Comparison of ENCODE assay signal across 9 cellular contexts in genomic region chr5:172642511-172642910, GRCh38. TPM values are rescaled to one million over a fixed set of nuclear protein-coding genes. Genes with fewer than 3 reads are reported as not detected.
A peak's percentile ranks its signal among the peaks of the same experiment; 100 is the strongest.
DNase-seq lines count a peak whose midpoint lies in the region; ATAC-seq and TF ChIP-seq lines count a peak whose summit lies in the region.
"Had no signal": no experiment of that assay in that cellular context is flagged by ENCODE, and none has a peak within 500 bp of the region (broad histone marks: within the 10 kb centered on the region; RNA-seq: fewer than 3 reads in every experiment).

No MANE protein-coding gene starts in this region.

- CTCF ChIA-PET in CD8-positive, alpha-beta memory T cell (lab: Charles Lee), result no interaction called here

- H3K27me3 ChIP-seq in CD8-positive, alpha-beta memory T cell (ENCODE audit: insufficient read depth, low read length, poor library complexity, severe bottlenecking), result peaks cover 6% of the 10 kb centered on the region
- H3K27me3 ChIP-seq in left ventricle myocardium inferior (ENCODE audit: low read depth) (no peaks in the 10 kb centered on the region), sigmoid colon (no peaks in the 10 kb centered on the region)

- H3K9me3 ChIP-seq in CD8-positive, alpha-beta memory T cell (ENCODE audit: low read length), result no peaks in the 10 kb centered on the region
- H3K9me3 ChIP-seq in left ventricle myocardium inferior (replicated peaks) (no peaks in the 10 kb centered on the region), sigmoid colon (no peaks in the 10 kb centered on the region)

- no peak for TF ChIP-seq CTCF in left ventricle myocardium inferior (IDR thresholded peaks at IDR 0.05; ENCODE audit: borderline replicate concordance)
- no peak for TF ChIP-seq CTCF in sigmoid colon (IDR thresholded peaks at IDR 0.05)

- no peak for TF ChIP-seq EP300 in sigmoid colon (IDR thresholded peaks at IDR 0.05)

- ATAC-seq in GM21390 (IDR thresholded peaks at IDR 0.05; ENCODE audit: unreplicated experiment), result no peak

- H3K4me1 Mint-ChIP-seq in CD8-positive, alpha-beta memory T cell, result peaks cover 4 to 16% (median 6%) of the 10 kb centered on the region in 3 donors
- H3K4me1 Mint-ChIP-seq in activated T-helper 1 cell treated with anti-CD3 and anti-CD28 coated beads, Interleukin-12 subunit alpha, Interleukin-12 subunit beta, Interleukin-2, Interleukin-4 antibody, amounts not matched to agents 30 ng/mL and 10 ng/mL and 1 ng/mL, durations not matched to agents 14 hours and 24 hours and 36 hours (ENCODE audit: low read depth), result peaks cover 7% of the 10 kb centered on the region

- no peak overlapping the region for H3K27ac Mint-ChIP-seq in CD8-positive, alpha-beta memory T cell
- no peak overlapping the region for H3K27ac Mint-ChIP-seq in activated T-helper 1 cell treated with anti-CD3 and anti-CD28 coated beads, Interleukin-12 subunit alpha, Interleukin-12 subunit beta, Interleukin-2, Interleukin-4 antibody, amounts not matched to agents 30 ng/mL and 10 ng/mL and 1 ng/mL, durations not matched to agents 14 hours and 24 hours and 36 hours

- peaks cover 6% of the 10 kb centered on the region for H3K4me1 ChIP-seq in CD8-positive, alpha-beta memory T cell (ENCODE audit: insufficient read depth, low read length)
- H3K4me1 ChIP-seq in left ventricle myocardium inferior (peaks cover 73% of the 10 kb centered on the region), sigmoid colon (peaks cover 0 to 68% (median 59%) of the 10 kb centered on the region in 4 donors)

- H3K36me3 Mint-ChIP-seq in CD8-positive, alpha-beta memory T cell, result no peaks in the 10 kb centered on the region
- no peaks in the 10 kb centered on the region for H3K36me3 Mint-ChIP-seq in activated T-helper 1 cell treated with anti-CD3 and anti-CD28 coated beads, Interleukin-12 subunit alpha, Interleukin-12 subunit beta, Interleukin-2, Interleukin-4 antibody, amounts not matched to agents 30 ng/mL and 10 ng/mL and 1 ng/mL, durations not matched to agents 14 hours and 24 hours and 36 hours (ENCODE audit: low read depth)

- no peaks in the 10 kb centered on the region for H3K9me3 Mint-ChIP-seq in CD8-positive, alpha-beta memory T cell
- H3K9me3 Mint-ChIP-seq in activated T-helper 1 cell treated with anti-CD3 and anti-CD28 coated beads, Interleukin-12 subunit alpha, Interleukin-12 subunit beta, Interleukin-2, Interleukin-4 antibody, amounts not matched to agents 30 ng/mL and 10 ng/mL and 1 ng/mL, durations not matched to agents 14 hours and 24 hours and 36 hours, result no peaks in the 10 kb centered on the region

- WGBS in sigmoid colon, 2 donors, result 35 to 48% methylated on average over 4 of the region's 4 CpGs

- intact Hi-C loops in left ventricle myocardium inferior (cut with micrococcal nuclease), result loop anchor here (10.0 kb wide), 1 partner anchor 52 kb away; no protein-coding TSS in a partner anchor
- intact Hi-C loops in sigmoid colon (cut with DNase I), result loop anchor here (2.0 kb wide), 3 partner anchors 46 to 86 kb away; no protein-coding TSS in a partner anchor
- intact Hi-C loops in activated T-helper 1 cell treated with anti-CD3 and anti-CD28 coated beads, Interleukin-12 subunit alpha, Interleukin-12 subunit beta, Interleukin-2, Interleukin-4 antibody, amounts not matched to agents 30 ng/mL and 10 ng/mL and 1 ng/mL, durations not matched to agents 14 hours and 24 hours and 36 hours (cut with micrococcal nuclease), result loop anchor here (5.0 kb wide), 1 partner anchor 55 kb away; no protein-coding TSS in a partner anchor

- no peak overlapping the region for H3K4me3 ChIP-seq in CD8-positive, alpha-beta memory T cell (ENCODE audit: low read length)
- H3K4me3 ChIP-seq in left ventricle myocardium inferior, result peak overlapping the region; percentile 85
- peak overlapping the region; percentile 79 to 99 (median 99) for H3K4me3 ChIP-seq in sigmoid colon

- no peak for DNase-seq in CD8-positive, alpha-beta memory T cell
- DNase-seq in NCI-H69 (lab: John Stamatoyannopoulos, UW), result peak; percentile 33
- DNase-seq in left ventricle myocardium inferior, result no peak
- DNase-seq in sigmoid colon, result no peak
- DNase-seq in amniotic stem cell (lab: John Stamatoyannopoulos, UW), result no peak
- DNase-seq in activated T-helper 1 cell treated with anti-CD3 and anti-CD28 coated beads, Interleukin-12 subunit alpha, Interleukin-12 subunit beta, Interleukin-2, Interleukin-4 antibody, amounts not matched to agents 30 ng/mL and 10 ng/mL and 1 ng/mL, durations not matched to agents 14 hours and 24 hours and 36 hours (ENCODE audit: low spot score), result no peak
- no peak for DNase-seq in stimulated activated CD4-positive, alpha-beta T cell treated with anti-CD3 and anti-CD28 coated beads, Interleukin-2, amount 100 ng/mL, for 48 hours
- DNase-seq: activated CD4-positive, CD25-positive, alpha-beta regulatory T cell treated with anti-CD3 and anti-CD28 coated beads, Interleukin-2, amount 50 U/mL, for 72 hours had no signal

- H3K27me3 Mint-ChIP-seq in CD8-positive, alpha-beta memory T cell, result peaks cover 16 to 50% of the 10 kb centered on the region in 2 donors
- peaks cover 52% of the 10 kb centered on the region for H3K27me3 Mint-ChIP-seq in activated T-helper 1 cell treated with anti-CD3 and anti-CD28 coated beads, Interleukin-12 subunit alpha, Interleukin-12 subunit beta, Interleukin-2, Interleukin-4 antibody, amounts not matched to agents 30 ng/mL and 10 ng/mL and 1 ng/mL, durations not matched to agents 14 hours and 24 hours and 36 hours (ENCODE audit: insufficient read depth)

- TF ChIP-seq POLR2A in sigmoid colon (IDR thresholded peaks at IDR 0.05), result no peak

- POLR2A ChIA-PET in CD8-positive, alpha-beta memory T cell (lab: Charles Lee), result no interaction called here

- peak overlapping the region in 6 of 7 donors; percentile 24 to 59 (median 40) for H3K4me3 Mint-ChIP-seq in CD8-positive, alpha-beta memory T cell
- no peak overlapping the region for H3K4me3 Mint-ChIP-seq in activated T-helper 1 cell treated with anti-CD3 and anti-CD28 coated beads, Interleukin-12 subunit alpha, Interleukin-12 subunit beta, Interleukin-2, Interleukin-4 antibody, amounts not matched to agents 30 ng/mL and 10 ng/mL and 1 ng/mL, durations not matched to agents 14 hours and 24 hours and 36 hours

- no peaks in the 10 kb centered on the region for H3K36me3 ChIP-seq in CD8-positive, alpha-beta memory T cell (ENCODE audit: insufficient read depth, low read length)
- H3K36me3 ChIP-seq in left ventricle myocardium inferior (no peaks in the 10 kb centered on the region), sigmoid colon (no peaks in the 10 kb centered on the region)

- H3K27ac ChIP-seq in CD8-positive, alpha-beta memory T cell (ENCODE audit: low read depth, low read length), result no peak overlapping the region
- peak overlapping the region; percentile 97 for H3K27ac ChIP-seq in left ventricle myocardium inferior (replicated peaks)
- H3K27ac ChIP-seq in sigmoid colon, result peak overlapping the region; percentile 94 to 99 (median 96)

RNA-seq across cellular contexts. Expression of gene NEURL1B, which starts 1.4 kb away (rescaled TPM):
- under 1 TPM; 0.04 to 0.13 TPM for total RNA-seq in CD8-positive, alpha-beta memory T cell
- polyA plus RNA-seq in CD8-positive, alpha-beta memory T cell, result not detected
- 24.0 TPM for total RNA-seq in left ventricle myocardium inferior
- total RNA-seq in sigmoid colon, result 10 to 100 TPM; 32.9 to 53.2 (median 45.6) TPM
- 10 to 100 TPM; 12.6 to 29.6 (median 26.6) TPM for polyA plus RNA-seq in sigmoid colon
- total RNA-seq in activated T-helper 1 cell treated with anti-CD3 and anti-CD28 coated beads, Interleukin-12 subunit alpha, Interleukin-12 subunit beta, Interleukin-2, Interleukin-4 antibody, amounts not matched to agents 30 ng/mL and 10 ng/mL and 1 ng/mL, durations not matched to agents 14 hours and 24 hours and 36 hours, result 0.05 and 0.12 TPM in 2 replicates

Comparison
In these comparisons a context has a peak if more than half of its experiments do, and no peak if none do; other contexts are left out.
1. RNA of gene NEURL1B, which starts 1.4 kb away (total RNA-seq): 32.9 to 53.2 TPM in sigmoid colon and 24.0 TPM in left ventricle myocardium inferior (single experiment); 0.04 to 0.13 TPM in CD8-positive, alpha-beta memory T cell and 0.05 to 0.12 TPM in activated T-helper 1 cell treated with anti-CD3 and anti-CD28 coated beads, Interleukin-12 subunit alpha, Interleukin-12 subunit beta, Interleukin-2, Interleukin-4 antibody, amounts not matched to agents 30 ng/mL and 10 ng/mL and 1 ng/mL, durations not matched to agents 14 hours and 24 hours and 36 hours; every median in the first group is over 10 times any median in the second.